Comparison of ENCODE assay signal across 23 cellular contexts in the genomic region with DNA sequence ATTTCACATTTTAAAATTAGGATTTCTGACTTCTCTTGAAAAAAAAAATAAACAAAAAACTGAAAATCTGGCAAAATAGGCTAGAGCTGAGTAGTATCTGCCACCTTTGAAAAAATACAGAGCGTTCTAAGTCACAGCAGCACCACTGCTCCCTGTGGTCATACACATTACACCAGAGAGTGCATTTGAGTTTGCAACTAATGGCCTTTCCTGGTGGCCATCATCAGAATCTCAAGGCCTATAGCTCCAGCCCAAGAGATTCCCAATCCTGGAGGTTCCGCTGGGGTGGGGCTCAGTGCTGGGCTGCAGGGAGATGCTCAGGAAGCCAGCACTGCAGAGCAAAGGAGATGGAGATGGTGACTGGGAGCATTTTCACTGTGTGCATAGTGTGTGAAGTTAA. TPM values are rescaled to one million over a fixed set of nuclear protein-coding genes. Genes with fewer than 3 reads are reported as not detected.
A peak's percentile ranks its signal among the peaks of the same experiment; 100 is the strongest.
DNase-seq lines count a peak whose midpoint lies in the region; ATAC-seq and TF ChIP-seq lines count a peak whose summit lies in the region.
"Had no signal": no experiment of that assay in that cellular context is flagged by ENCODE, and none has a peak within 500 bp of the region (broad histone marks: within the 10 kb centered on the region; RNA-seq: fewer than 3 reads in every experiment).

No MANE protein-coding gene starts in this region.

- CTCF ChIA-PET in WTC11 (lab: Charles Lee), result interaction anchor here (0.6 to 1.9 kb wide), 2 partner anchors 9 to 25 kb away, joined by 3 to 16 read pairs; no protein-coding TSS in a partner anchor

- H3K27ac ChIP-seq in left ventricle myocardium inferior (replicated peaks) (peak overlapping the region; percentile 12), right atrium auricular region (no peak overlapping the region), GM23338 (ENCODE audit: low read depth) (no peak overlapping the region), psoas muscle (peak overlapping the region; percentile 19)
- H3K27ac ChIP-seq: GM23248 had no signal

- POLR2A ChIA-PET in WTC11 (lab: Charles Lee), result no interaction called here

- H3K36me3 Mint-ChIP-seq in GM23338 (ENCODE audit: low read depth), result no peaks in the 10 kb centered on the region
- no peaks in the 10 kb centered on the region for H3K36me3 Mint-ChIP-seq in WTC11
- H3K36me3 Mint-ChIP-seq: CD4-positive, CD25-positive, alpha-beta regulatory T cell; CD8-positive, alpha-beta T cell had no signal

- H3K9me2 ChIP-seq in GM23338 (ENCODE audit: insufficient read depth), result no peaks in the 10 kb centered on the region

- H3K4me2 ChIP-seq in GM23338, result no peak overlapping the region

- H3F3A ChIP-seq in GM23338 (replicated peaks; ENCODE audit: low read depth), result no peaks in the 10 kb centered on the region

- H3K27me3 ChIP-seq in left ventricle myocardium inferior (ENCODE audit: low read depth), result no peaks in the 10 kb centered on the region
- no peaks in the 10 kb centered on the region for H3K27me3 ChIP-seq in right atrium auricular region
- no peaks in the 10 kb centered on the region for H3K27me3 ChIP-seq in GM23338 (ENCODE audit: insufficient read depth)
- no peaks in the 10 kb centered on the region for H3K27me3 ChIP-seq in psoas muscle (ENCODE audit: insufficient read depth in 3 of 3, low read length in 2 of 3)

- H3K4me1 ChIP-seq in left ventricle myocardium inferior (peaks cover 45% of the 10 kb centered on the region), right atrium auricular region (peaks cover 0 to 7% of the 10 kb centered on the region in 2 donors), GM23338 (ENCODE audit: insufficient read depth) (0 out of 2 replicates have a peak, but pooled peaks cover 9% of the 10 kb centered on the region), psoas muscle (peaks cover 25% of the 10 kb centered on the region)
- H3K4me1 ChIP-seq: Caco-2, HAP-1 had no signal

- no peaks in the 10 kb centered on the region for H3K27me3 Mint-ChIP-seq in GM23338 (ENCODE audit: insufficient read depth, low read depth, poor library complexity)
- H3K27me3 Mint-ChIP-seq in WTC11 (ENCODE audit: low read depth), result no peaks in the 10 kb centered on the region; the same call in 1 of the 2 replicates

- TF ChIP-seq CTCF in left ventricle myocardium inferior (IDR thresholded peaks at IDR 0.05; ENCODE audit: borderline replicate concordance) (no peak), right atrium auricular region (IDR thresholded peaks at IDR 0.05) (no peak), GM23338 (conservative IDR thresholded peaks at IDR 0.05; ENCODE audit: low read depth in 2 of 2) (no peak), WTC11 (IDR thresholded peaks at IDR 0.05) (no peak), psoas muscle (IDR thresholded peaks at IDR 0.05) (no peak)

- H3K27ac Mint-ChIP-seq in GM23338, result no peak overlapping the region
- no peak overlapping the region for H3K27ac Mint-ChIP-seq in WTC11
- H3K27ac Mint-ChIP-seq: CD8-positive, alpha-beta T cell had no signal

- no peaks in the 10 kb centered on the region for H4K20me1 ChIP-seq in GM23338 (replicated peaks; ENCODE audit: insufficient read depth)

- H3K4me1 Mint-ChIP-seq in GM23338 (peaks cover 14% of the 10 kb centered on the region), WTC11 (peaks cover 21% of the 10 kb centered on the region)

- 95 to 100% (median 97%) methylated on average over 2 of the region's 2 CpGs for whole genome bisulfite sequencing in psoas muscle, 3 donors

- H3K4me3 Mint-ChIP-seq in GM23338, result no peak overlapping the region
- H3K4me3 Mint-ChIP-seq in WTC11, result no peak overlapping the region
- H3K4me3 Mint-ChIP-seq: CD4-positive, CD25-positive, alpha-beta regulatory T cell; CD8-positive, alpha-beta T cell had no signal

- no peaks in the 10 kb centered on the region; the same call in 2 of the 3 replicates for H3K9me3 Mint-ChIP-seq in GM23338
- no peaks in the 10 kb centered on the region for H3K9me3 Mint-ChIP-seq in WTC11
- H3K9me3 Mint-ChIP-seq: CD4-positive, CD25-positive, alpha-beta regulatory T cell; CD8-positive, alpha-beta T cell had no signal

- H3K9me3 ChIP-seq in left ventricle myocardium inferior (replicated peaks) (no peaks in the 10 kb centered on the region), right atrium auricular region (no peaks in the 10 kb centered on the region), psoas muscle (no peaks in the 10 kb centered on the region)
- H3K9me3 ChIP-seq: Caco-2, HAP-1 had no signal

- H3K36me3 ChIP-seq in left ventricle myocardium inferior (peaks cover 46% of the 10 kb centered on the region), right atrium auricular region (peaks cover 36% of the 10 kb centered on the region), GM23338 (ENCODE audit: insufficient read depth) (no peaks in the 10 kb centered on the region), psoas muscle (ENCODE audit: insufficient read depth in 1 of 2, low read depth in 1 of 2) (peaks cover 0 to 59% of the 10 kb centered on the region in 2 donors)
- H3K36me3 ChIP-seq: HAP-1 had no signal

- no peak overlapping the region for H2AFZ ChIP-seq in GM23338
- H2AFZ ChIP-seq: GM23248 had no signal

- H3K4me3 ChIP-seq in left ventricle myocardium inferior (no peak overlapping the region), right atrium auricular region (no peak overlapping the region), GM23338 (no peak overlapping the region), psoas muscle (no peak overlapping the region)
- H3K4me3 ChIP-seq: GM12878, GM23248, HAP-1 had no signal

- intact Hi-C loops in left ventricle myocardium inferior (cut with micrococcal nuclease), result no loop called here
- intact Hi-C loops in psoas muscle (cut with DNase I), result no loop called here

- no peaks in the 10 kb centered on the region for H3K79me2 ChIP-seq in GM23338 (replicated peaks; ENCODE audit: insufficient read depth)

- ATAC-seq in GM23338 (peak; percentile 52), WTC11 (peak; percentile 50; the same call in 1 of the 2 replicates), psoas muscle (no peak), GM18520 (IDR thresholded peaks at IDR 0.05; ENCODE audit: unreplicated experiment) (no peak)
- ATAC-seq: CD8-positive, alpha-beta T cell; GM12878 had no signal

- no peak for DNase-seq in left ventricle myocardium inferior
- DNase-seq in right atrium auricular region (ENCODE audit: low spot score), result no peak
- DNase-seq in GM23338 (ENCODE audit: low spot score), result no peak
- no peak for DNase-seq in WTC11 (ENCODE audit: low spot score)
- no peak for DNase-seq in psoas muscle
- DNase-seq in CD1c-positive myeloid dendritic cell (ENCODE audit: extremely low spot score), result no peak
- no peak for DNase-seq in DMS53 (lab: John Stamatoyannopoulos, UW)
- DNase-seq: 8988T; C1 segment of cervical spinal cord; Caco-2; CD4-positive, CD25-positive, alpha-beta regulatory T cell; CD8-positive, alpha-beta T cell; DMS153; DMS79; EL; GDM1; GM23248 had no signal

TF ChIP-seq in GM23338, 12 proteins besides CTCF, POLR2A, EP300 and RAD21 (continues in another document):
- no peak for TF ChIP-seq ZNF114 (CRISPR knock-in tag; IDR thresholded peaks at IDR 0.05)

TF ChIP-seq in WTC11, 78 proteins besides CTCF, POLR2A, EP300 and RAD21 (continues in another document):
- TF ChIP-seq, protein P1, sequence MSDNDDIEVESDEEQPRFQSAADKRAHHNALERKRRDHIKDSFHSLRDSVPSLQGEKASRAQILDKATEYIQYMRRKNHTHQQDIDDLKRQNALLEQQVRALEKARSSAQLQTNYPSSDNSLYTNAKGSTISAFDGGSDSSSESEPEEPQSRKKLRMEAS (CRISPR knock-in tag; IDR thresholded peaks at IDR 0.05), result no peak
- no peak for TF ChIP-seq ZNF121 (CRISPR knock-in tag; IDR thresholded peaks at IDR 0.05)

RNA-seq across cellular contexts. Expression of a gene that starts 17.5 kb away (rescaled TPM):
- 389 TPM for total RNA-seq in left ventricle myocardium inferior
- total RNA-seq in right atrium auricular region, result 100 to 1,000 TPM in 1 of 2 donors, 10 to 100 TPM in 1; 74.8 to 179 TPM
- 0.07 TPM in 1 of 2 replicates, not detected in the other for total RNA-seq in GM23338 (2014; rRNA removed; shearing (Covaris generic))
- 0.35 TPM in 1 of 2 replicates, not detected in the other for polyA plus RNA-seq in GM23338 (2016; fragmentation: Nextera tagmentation; extraction: Ambion mirVana)
- total RNA-seq in WTC11 (2021), result not detected in 3 replicates
- total RNA-seq in psoas muscle, result 100 to 1,000 TPM; 143 to 325 (median 232) TPM
- 100 to 1,000 TPM in 1 of 3 donors, 10 to 100 TPM in 1, 1 to 10 TPM in 1; 8.0 to 112 (median 57.2) TPM for polyA plus RNA-seq in psoas muscle
- total RNA-seq: A673; Caco-2; CD4-positive, CD25-positive, alpha-beta regulatory T cell; CD8-positive, alpha-beta T cell; GM12878; GM23248; H4 had no signal
- polyA plus RNA-seq: BJ; CD4-positive, CD25-positive, alpha-beta regulatory T cell; GM23248 had no signal

RNA-seq across cellular contexts. Expression of a gene that starts 29.5 kb away (rescaled TPM):
- 21.2 TPM for total RNA-seq in left ventricle myocardium inferior
- total RNA-seq in right atrium auricular region, result 10 to 100 TPM; 20.6 to 27.5 TPM
- total RNA-seq in GM23338 (2014; rRNA removed; shearing (Covaris generic)), result 10.3 and 10.5 TPM in 2 replicates
- polyA plus RNA-seq in GM23338 (2016; fragmentation: Nextera tagmentation; extraction: Ambion mirVana), result 12.5 and 12.8 TPM in 2 replicates
- 7.6 to 9.6 TPM (median 9.3 TPM) in 3 replicates for total RNA-seq in WTC11 (2021)
- 10 to 100 TPM; 10.8 to 24.1 (median 18.7) TPM for total RNA-seq in psoas muscle
- 10 to 100 TPM; 19.1 to 44.4 (median 20.1) TPM for polyA plus RNA-seq in psoas muscle

RNA-seq across cellular contexts. Expression of a gene that starts 42.8 kb away (rescaled TPM):
- total RNA-seq in left ventricle myocardium inferior (not detected), right atrium auricular region (not detected), WTC11 (2021) (0.39 to 1.1 TPM (median 0.46 TPM) in 3 replicates), psoas muscle (under 1 TPM in 3 of 4 donors, not detected in 1; 0.52 to 0.89 (median 0.65) TPM)
- not detected in 2 replicates for total RNA-seq in GM23338 (2014; rRNA removed; shearing (Covaris generic))
- polyA plus RNA-seq in GM23338 (2016; fragmentation: Nextera tagmentation; extraction: Ambion mirVana) (not detected in 2 replicates), psoas muscle (1 to 10 TPM in 2 of 3 donors, not detected in 1; 1.6 to 4.5 TPM)
- total RNA-seq: A673; CD4-positive, CD25-positive, alpha-beta regulatory T cell; CD8-positive, alpha-beta T cell; GM12878; GM23248; H4 had no signal
- polyA plus RNA-seq: BJ; CD4-positive, CD25-positive, alpha-beta regulatory T cell; GM12878; GM23248 had no signal

Comparison
In these comparisons a context has a peak if more than half of its experiments do, and no peak if none do; other contexts are left out.
1. H3K27ac ChIP-seq: peak in left ventricle myocardium inferior (single experiment) and psoas muscle (single experiment); none in right atrium auricular region (0 of 2) and GM23338 (single experiment).
2. ATAC-seq: peak in GM23338 (single experiment) and WTC11 (single experiment); none in psoas muscle (0 of 4) and GM18520 (single experiment).
3. RNA of a gene that starts 17.5 kb away (total RNA-seq): 389 TPM in left ventricle myocardium inferior (single experiment), 143 to 325 TPM in psoas muscle and 74.8 to 179 TPM in right atrium auricular region; 0.07 TPM in GM23338 and not detected in WTC11; every median in the first group is over 10 times any median in the second.